Comparison of ENCODE assay signal across 1 cellular context in genomic region chr20:35663813-35664543, GRCh38.
TF ChIP-seq lines count a peak whose summit lies in the region.

No MANE protein-coding gene starts in this region.

TF ChIP-seq in endothelial cell of umbilical vein, 7 proteins besides CTCF, POLR2A, EP300 and RAD21:
- TF ChIP-seq JUN (IDR thresholded peaks at IDR 0.05; ENCODE audit: borderline replicate concordance, insufficient read depth, insufficient read length, low read depth) (no peak), MYC (IDR thresholded peaks at IDR 0.05; ENCODE audit: low read depth, low read length) (no peak), GATA2 (IDR thresholded peaks at IDR 0.05; ENCODE audit: insufficient read depth, insufficient read length, low read depth, low read length) (no peak), FOS (IDR thresholded peaks at IDR 0.05; ENCODE audit: borderline replicate concordance, insufficient read depth, low read length) (no peak)
TF ChIP-seq in endothelial cell of umbilical vein: peak in this region for 0.
